ENCODE assay signal across 21 cellular contexts in the genomic region with DNA sequence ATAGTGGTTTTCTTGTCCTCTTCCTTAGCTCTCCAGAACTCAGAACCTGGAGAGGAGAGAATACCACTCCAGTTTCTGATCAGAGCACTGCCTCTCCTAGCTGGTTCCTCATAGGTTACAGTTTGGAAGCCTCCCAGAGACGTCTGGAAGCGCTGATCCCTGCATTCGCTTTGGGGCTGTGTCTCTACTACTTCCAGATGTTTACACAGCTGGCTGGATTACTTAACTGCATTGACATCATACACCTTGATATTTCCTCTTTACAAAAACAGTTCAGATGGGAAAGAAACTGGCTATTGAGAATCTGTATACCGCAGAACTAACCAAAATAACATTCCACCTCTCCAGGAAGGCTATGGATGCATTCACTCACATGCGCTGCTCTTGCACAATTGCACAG.
DNase-seq lines count a peak whose midpoint lies in the region; ATAC-seq and TF ChIP-seq lines count a peak whose summit lies in the region.
"Had no signal": no experiment of that assay in that cellular context is flagged by ENCODE, and none has a peak within 500 bp of the region (broad histone marks: within the 10 kb centered on the region; RNA-seq: fewer than 3 reads in every experiment).

No MANE protein-coding gene starts in this region.

- H3K9me3 Mint-ChIP-seq in neural progenitor cell = no peaks in the 10 kb centered on the region
- H3K9me3 Mint-ChIP-seq: activated T-helper 17 cell treated with anti-CD3 and anti-CD28 coated beads, Interleukin-2, amount 50 U/mL, for 72 hours; IgD-negative memory B cell; T-cell had no signal

- H3K4me3 ChIP-seq in PC-3 (ENCODE audit: low read length) = no peak overlapping the region
- H3K4me3 ChIP-seq in fibroblast of lung (replicated peaks in 1 of 4; ENCODE audit: control extremely low read depth in 1 of 4, insufficient read depth in 1 of 4, low read depth in 3 of 4, low read length in 4 of 4) = no peak overlapping the region
- no peak overlapping the region for H3K4me3 ChIP-seq in neural progenitor cell
- H3K4me3 ChIP-seq in psoas muscle = no peak overlapping the region
- H3K4me3 ChIP-seq in transverse colon = no peak overlapping the region
- no peak overlapping the region for H3K4me3 ChIP-seq in thyroid gland (replicated peaks in 1 of 3)
- H3K4me3 ChIP-seq: upper lobe of left lung had no signal

- in situ Hi-C loops in transverse colon (cut with MboI; ENCODE audit: low pct_ligation_motif_present in 1 of 4, low pct_unique_long_range_greater_than_20kb in 1 of 4, low sequenced_read_pairs in 3 of 4) = no loop called here

- H3K27ac ChIP-seq in PC-3 (ENCODE audit: low read length) (no peak overlapping the region), fibroblast of lung (ENCODE audit: insufficient read depth, low read length) (no peak overlapping the region), neural progenitor cell (no peak overlapping the region), psoas muscle (no peak overlapping the region), transverse colon (no peak overlapping the region), thyroid gland (peak overlapping the region in 1 of 3 donors; percentile 12)
- H3K27ac ChIP-seq: 22Rv1, epithelial cell of prostate, WERI-Rb-1 had no signal

- TF ChIP-seq CTCF in PC-3 (conservative IDR thresholded peaks at IDR 0.05; ENCODE audit: low read depth, low read length) (no peak), fibroblast of lung (conservative IDR thresholded peaks at IDR 0.05 in 1 of 2, IDR thresholded peaks at IDR 0.05 in 1 of 2; ENCODE audit: low read depth in 1 of 2, low read length in 2 of 2) (no peak), neural progenitor cell (IDR thresholded peaks at IDR 0.05) (no peak), psoas muscle (IDR thresholded peaks at IDR 0.05) (no peak), transverse colon (IDR thresholded peaks at IDR 0.05) (no peak), thyroid gland (IDR thresholded peaks at IDR 0.05) (no peak)

- H3F3A ChIP-seq in PC-3 (ENCODE audit: low read length, unreplicated experiment) = no peaks in the 10 kb centered on the region
- H3F3A ChIP-seq in neural progenitor cell (ENCODE audit: low read depth) = no peaks in the 10 kb centered on the region

- CTCF ChIA-PET in PC-3 (lab: Charles Lee) = interaction anchor here (0.6 kb wide), 1 partner anchor 8 kb away, joined by 3 read pairs; no protein-coding TSS in a partner anchor

- 64 to 76% (median 69%) methylated on average over 5 of the region's 5 CpGs for WGBS in psoas muscle, 3 donors
- WGBS in transverse colon (ENCODE audit: low coverage in 1 of 2), 2 donors = 38 to 46% methylated on average over 5 of the region's 5 CpGs
- WGBS in thyroid gland, 2 donors = 41 to 50% methylated on average over 5 of the region's 5 CpGs

- H3K36me3 Mint-ChIP-seq in neural progenitor cell = no peaks in the 10 kb centered on the region
- H3K36me3 Mint-ChIP-seq: IgD-negative memory B cell, T-cell had no signal

- H3K4me2 ChIP-seq in PC-3 (ENCODE audit: low read length) = no peak overlapping the region
- no peak overlapping the region for H3K4me2 ChIP-seq in fibroblast of lung (ENCODE audit: extremely low read depth, insufficient read depth, low read length)
- no peak overlapping the region for H3K4me2 ChIP-seq in neural progenitor cell

- no peaks in the 10 kb centered on the region for H3K9me2 ChIP-seq in PC-3 (replicated peaks; ENCODE audit: low read length)

- DNase-seq in DMS79 treated with DMSO at 0.1 percent for 48 hours (lab: John Stamatoyannopoulos, UW) = peak; percentile 2
- no peak for DNase-seq in DMS79 (lab: John Stamatoyannopoulos, UW)
- DNase-seq in PC-3 = peak; percentile 45
- DNase-seq in fibroblast of lung (ENCODE audit: low read depth in 2 of 2) = peak; percentile 47 to 62
- DNase-seq in neural progenitor cell (ENCODE audit: low spot score) = no peak
- DNase-seq in psoas muscle = no peak
- no peak for DNase-seq in transverse colon
- DNase-seq in thyroid gland = no peak
- DNase-seq: amniotic stem cell; hippocampal formation; NCI-H1048; stimulated activated CD4-positive, alpha-beta T cell treated with anti-CD3 and anti-CD28 coated beads, Interleukin-15, amount 100 ng/mL, for 24 hours; stimulated activated naive CD4-positive, alpha-beta T cell treated with Interleukin-2 at 50 U/mL for 16 hours; T-cell; upper lobe of left lung; WERI-Rb-1 had no signal

- no peak overlapping the region for H3K4me3 Mint-ChIP-seq in neural progenitor cell
- H3K4me3 Mint-ChIP-seq: activated T-helper 17 cell treated with anti-CD3 and anti-CD28 coated beads, Interleukin-2, amount 50 U/mL, for 72 hours; IgD-negative memory B cell; T-cell had no signal

- ATAC-seq in PC-3 (no peak), psoas muscle (no peak)
- ATAC-seq: activated T-helper 17 cell treated with anti-CD3 and anti-CD28 coated beads, Interleukin-2, amount 50 U/mL, for 72 hours; T-cell had no signal

- BruUV-seq in PC-3 (replicated peaks; lab: Mats Ljungman, UMichigan) = no TSS peak

- POLR2A ChIA-PET in PC-3 (lab: Charles Lee; ENCODE audit: unreplicated experiment) = no interaction called here

- H3K27me3 Mint-ChIP-seq in neural progenitor cell (ENCODE audit: insufficient read depth, low read depth) = peaks cover 11% of the 10 kb centered on the region
- H3K27me3 Mint-ChIP-seq: activated T-helper 17 cell treated with anti-CD3 and anti-CD28 coated beads, Interleukin-2, amount 50 U/mL, for 72 hours; progenitor cell of endocrine pancreas had no signal

- H3K79me2 ChIP-seq in PC-3 (ENCODE audit: low read length) (no peaks in the 10 kb centered on the region), fibroblast of lung (ENCODE audit: control insufficient read depth, insufficient read depth, low read length) (no peaks in the 10 kb centered on the region), neural progenitor cell (ENCODE audit: low read depth) (no peaks in the 10 kb centered on the region)

- H3K27me3 ChIP-seq in PC-3 (ENCODE audit: low read length) = peaks cover 52% of the 10 kb centered on the region
- peaks cover 4% of the 10 kb centered on the region for H3K27me3 ChIP-seq in fibroblast of lung (ENCODE audit: control insufficient read depth, insufficient read depth, low read length)
- no peaks in the 10 kb centered on the region for H3K27me3 ChIP-seq in neural progenitor cell
- no peaks in the 10 kb centered on the region for H3K27me3 ChIP-seq in psoas muscle (ENCODE audit: insufficient read depth in 3 of 3, low read length in 2 of 3)
- no peaks in the 10 kb centered on the region for H3K27me3 ChIP-seq in transverse colon
- no peaks in the 10 kb centered on the region for H3K27me3 ChIP-seq in thyroid gland
- H3K27me3 ChIP-seq: upper lobe of left lung had no signal

- no peaks in the 10 kb centered on the region for H3K4me1 ChIP-seq in PC-3 (ENCODE audit: insufficient read depth, low read length)
- H3K4me1 ChIP-seq in fibroblast of lung (ENCODE audit: control insufficient read depth, extremely low read depth, insufficient read depth, low read length) = peaks cover 10% of the 10 kb centered on the region
- H3K4me1 ChIP-seq in neural progenitor cell = peaks cover 9% of the 10 kb centered on the region
- no peaks in the 10 kb centered on the region for H3K4me1 ChIP-seq in psoas muscle
- H3K4me1 ChIP-seq in transverse colon = peaks cover 4 to 33% (median 6%) of the 10 kb centered on the region in 4 donors
- H3K4me1 ChIP-seq in thyroid gland = peaks cover 25 to 39% of the 10 kb centered on the region in 2 donors

- H3K4me1 Mint-ChIP-seq in neural progenitor cell = peaks cover 37% of the 10 kb centered on the region
- H3K4me1 Mint-ChIP-seq: activated T-helper 17 cell treated with anti-CD3 and anti-CD28 coated beads, Interleukin-2, amount 50 U/mL, for 72 hours had no signal

- TF ChIP-seq POLR2A in transverse colon (IDR thresholded peaks at IDR 0.05) (no peak), thyroid gland (IDR thresholded peaks at IDR 0.05) (no peak)

- H3K9ac ChIP-seq in PC-3 (ENCODE audit: low read length) = no peak overlapping the region
- no peak overlapping the region for H3K9ac ChIP-seq in fibroblast of lung (ENCODE audit: insufficient read depth, low read length)
- H3K9ac ChIP-seq in neural progenitor cell = no peak overlapping the region

- H4K20me1 ChIP-seq in PC-3 (ENCODE audit: low read length) (no peaks in the 10 kb centered on the region), fibroblast of lung (ENCODE audit: control insufficient read depth, extremely low read depth, insufficient read depth, low read length) (no peaks in the 10 kb centered on the region), neural progenitor cell (ENCODE audit: low read depth) (no peaks in the 10 kb centered on the region)

- H3K9me3 ChIP-seq in PC-3 (ENCODE audit: low read length) = no peaks in the 10 kb centered on the region
- no peaks in the 10 kb centered on the region for H3K9me3 ChIP-seq in fibroblast of lung (ENCODE audit: control insufficient read depth, insufficient read depth, low read depth, low read length)
- H3K9me3 ChIP-seq in neural progenitor cell (ENCODE audit: low read depth) = no peaks in the 10 kb centered on the region
- H3K9me3 ChIP-seq in psoas muscle = no peaks in the 10 kb centered on the region
- no peaks in the 10 kb centered on the region for H3K9me3 ChIP-seq in transverse colon
- H3K9me3 ChIP-seq in thyroid gland = no peaks in the 10 kb centered on the region
- H3K9me3 ChIP-seq: upper lobe of left lung had no signal

- no peak overlapping the region for H2AFZ ChIP-seq in PC-3 (ENCODE audit: low read length)
- H2AFZ ChIP-seq in fibroblast of lung (ENCODE audit: low read length) = no peak overlapping the region
- no peak overlapping the region for H2AFZ ChIP-seq in neural progenitor cell (replicated peaks)

- intact Hi-C loops in PC-3 (cut with micrococcal nuclease) = no loop called here
- intact Hi-C loops in psoas muscle (cut with DNase I) = no loop called here
- intact Hi-C loops in transverse colon (cut with DNase I; ENCODE audit: low total_unique reads) = no loop called here
- intact Hi-C loops in thyroid gland (cut with DNase I) = no loop called here

- no peak for TF ChIP-seq EP300 in transverse colon (IDR thresholded peaks at IDR 0.05; ENCODE audit: low read depth)

- peak overlapping the region; percentile 39 for H3K27ac Mint-ChIP-seq in neural progenitor cell
- H3K27ac Mint-ChIP-seq: activated T-helper 17 cell treated with anti-CD3 and anti-CD28 coated beads, Interleukin-2, amount 50 U/mL, for 72 hours; IgD-negative memory B cell; progenitor cell of endocrine pancreas; T-cell had no signal

- H3K36me3 ChIP-seq in PC-3 (ENCODE audit: low read depth, low read length) (no peaks in the 10 kb centered on the region), fibroblast of lung (ENCODE audit: control insufficient read depth, insufficient read depth, low read length) (no peaks in the 10 kb centered on the region), neural progenitor cell (no peaks in the 10 kb centered on the region), psoas muscle (ENCODE audit: insufficient read depth in 1 of 2, low read depth in 1 of 2) (no peaks in the 10 kb centered on the region), transverse colon (no peaks in the 10 kb centered on the region), thyroid gland (no peaks in the 10 kb centered on the region)
- H3K36me3 ChIP-seq: upper lobe of left lung, WERI-Rb-1 had no signal

Comparison
In these comparisons a context has a peak if more than half of its experiments do, and no peak if none do; other contexts are left out.
1. DNase-seq: peak in DMS79 treated with DMSO at 0.1 percent for 48 hours (single experiment), PC-3 (single experiment) and fibroblast of lung (2 of 2); none in DMS79 (single experiment), neural progenitor cell (single experiment), psoas muscle (0 of 2), transverse colon (single experiment) and thyroid gland (0 of 2).